Comparison of ENCODE assay signal across 9 cellular contexts in the genomic region with DNA sequence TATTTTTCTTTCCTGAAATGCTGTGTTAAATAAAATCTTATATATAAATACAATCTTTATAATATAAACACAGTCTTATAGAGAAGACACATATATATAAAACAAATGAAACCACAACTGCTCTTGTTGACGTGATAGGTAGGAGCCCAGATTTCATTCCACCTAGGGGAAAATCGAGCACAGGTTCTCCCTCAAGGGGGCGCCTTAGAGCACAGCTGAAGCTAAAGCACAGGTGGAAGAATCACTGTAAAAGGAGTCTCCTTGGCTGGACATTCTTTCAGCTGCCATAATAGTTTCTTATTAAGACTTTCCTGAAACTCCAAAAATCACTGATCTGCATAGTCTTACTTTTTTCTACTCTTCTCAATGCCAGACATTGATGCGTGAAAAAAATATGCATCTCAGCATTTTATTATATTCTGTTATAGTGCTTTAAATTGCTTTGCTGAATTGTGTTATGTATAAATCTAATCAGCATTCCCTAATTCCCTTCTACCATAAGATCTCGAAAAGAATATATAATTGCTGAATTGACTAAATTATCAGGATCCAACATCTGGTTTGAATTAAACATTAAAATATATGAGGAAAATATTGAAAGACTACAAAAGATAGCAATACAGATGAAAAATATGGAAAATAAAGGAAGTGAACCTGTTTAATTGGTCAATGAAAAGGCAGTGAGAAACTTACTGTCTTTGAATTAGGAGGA.
A peak's percentile ranks its signal among the peaks of the same experiment; 100 is the strongest.
DNase-seq lines count a peak whose midpoint lies in the region; ATAC-seq lines count a peak whose summit lies in the region.
"Had no signal": no experiment of that assay in that cellular context is flagged by ENCODE, and none has a peak within 500 bp of the region (broad histone marks: within the 10 kb centered on the region; RNA-seq: fewer than 3 reads in every experiment).

No MANE protein-coding gene starts in this region.

- H3K9me3 Mint-ChIP-seq in activated naive CD4-positive, alpha-beta T cell treated with anti-CD3 and anti-CD28 coated beads, Interleukin-2, amount 10 ng/mL, durations not matched to agents 7 days and 5 days = no peaks in the 10 kb centered on the region

- no peaks in the 10 kb centered on the region for H3K4me1 Mint-ChIP-seq in activated naive CD4-positive, alpha-beta T cell treated with anti-CD3 and anti-CD28 coated beads, Interleukin-2, amount 10 ng/mL, durations not matched to agents 7 days and 5 days

- ATAC-seq in HG03565 (IDR thresholded peaks at IDR 0.05; ENCODE audit: unreplicated experiment) = no peak
- no peak for ATAC-seq in GM21390 (IDR thresholded peaks at IDR 0.05; ENCODE audit: unreplicated experiment)
- ATAC-seq: CD8-positive, alpha-beta T cell had no signal

- H3K27me3 Mint-ChIP-seq in activated naive CD4-positive, alpha-beta T cell treated with anti-CD3 and anti-CD28 coated beads, Interleukin-2, amount 10 ng/mL, durations not matched to agents 7 days and 5 days = no peaks in the 10 kb centered on the region

- H3K36me3 Mint-ChIP-seq in activated naive CD4-positive, alpha-beta T cell treated with anti-CD3 and anti-CD28 coated beads, Interleukin-2, amount 10 ng/mL, durations not matched to agents 7 days and 5 days = no peaks in the 10 kb centered on the region
- H3K36me3 Mint-ChIP-seq: CD8-positive, alpha-beta T cell had no signal

- in situ Hi-C loops in KBM-7 (cut with MboI; ENCODE audit: low pct_unique_long_range_greater_than_20kb, low sequenced_read_pairs) = no loop called here

- DNase-seq in NCI-H345 (lab: John Stamatoyannopoulos, UW) (peak; percentile 6), NCI-H345 treated with DMSO at 0.1 percent for 48 hours (lab: John Stamatoyannopoulos, UW; ENCODE audit: unreplicated experiment) (no peak), KBM-7 (peak; percentile 60), left kidney (ENCODE audit: low read depth, low spot score) (peak; percentile 23), NCI-H1436 treated with DMSO at 0.1 percent for 48 hours (lab: John Stamatoyannopoulos, UW) (no peak)
- peak; percentile 42 for DNase-seq in activated naive CD4-positive, alpha-beta T cell treated with anti-CD3 and anti-CD28 coated beads, Interleukin-2, amount 10 ng/mL, durations not matched to agents 7 days and 5 days

- H3K4me3 Mint-ChIP-seq in activated naive CD4-positive, alpha-beta T cell treated with anti-CD3 and anti-CD28 coated beads, Interleukin-2, amount 10 ng/mL, durations not matched to agents 7 days and 5 days = no peak overlapping the region
- H3K4me3 Mint-ChIP-seq: CD8-positive, alpha-beta T cell had no signal

- H3K27ac Mint-ChIP-seq in activated naive CD4-positive, alpha-beta T cell treated with anti-CD3 and anti-CD28 coated beads, Interleukin-2, amount 10 ng/mL, durations not matched to agents 7 days and 5 days = no peak overlapping the region
- H3K27ac Mint-ChIP-seq: CD8-positive, alpha-beta T cell had no signal

- CTCF ChIA-PET in activated naive CD4-positive, alpha-beta T cell treated with anti-CD3 and anti-CD28 coated beads, Interleukin-2, amount 10 ng/mL, durations not matched to agents 7 days and 5 days (lab: Charles Lee) = interaction anchor here (0.6 to 1.5 kb wide), 13 partner anchors 8 to 707 kb away, joined by 3 to 6 read pairs (median 3); no protein-coding TSS in a partner anchor

Comparison
In these comparisons a context has a peak if more than half of its experiments do, and no peak if none do; other contexts are left out.
1. DNase-seq: peak in NCI-H345 (single experiment), KBM-7 (single experiment), activated naive CD4-positive, alpha-beta T cell treated with anti-CD3 and anti-CD28 coated beads, Interleukin-2, amount 10 ng/mL, durations not matched to agents 7 days and 5 days (single experiment) and left kidney (single experiment); none in NCI-H345 treated with DMSO at 0.1 percent for 48 hours (single experiment) and NCI-H1436 treated with DMSO at 0.1 percent for 48 hours (single experiment).